Comparison of ENCODE assay signal across 9 cellular contexts in the genomic region with DNA sequence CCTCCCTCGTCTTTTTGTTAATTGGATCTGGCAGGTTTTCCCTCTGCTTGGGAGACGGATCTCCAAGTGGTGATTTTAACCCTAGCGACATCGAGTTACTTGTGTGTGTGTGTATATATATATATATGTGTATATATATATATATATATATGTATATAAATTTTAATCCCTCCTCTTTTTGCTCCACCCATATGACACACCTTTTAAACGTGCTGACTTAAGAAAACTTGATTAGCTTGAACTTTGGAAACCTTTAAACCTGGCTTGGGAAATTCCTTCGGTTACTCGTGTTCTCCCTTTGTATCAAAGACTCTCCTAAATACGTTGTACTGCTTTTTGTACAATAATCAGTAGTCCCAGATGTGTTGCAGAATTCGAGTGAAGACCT. TPM values are rescaled to one million over a fixed set of nuclear protein-coding genes. Genes with fewer than 3 reads are reported as not detected.
DNase-seq lines count a peak whose midpoint lies in the region; ATAC-seq, FAIRE-seq and TF ChIP-seq lines count a peak whose summit lies in the region.
"Had no signal": no experiment of that assay in that cellular context is flagged by ENCODE, and none has a peak within 500 bp of the region (broad histone marks: within the 10 kb centered on the region; RNA-seq: fewer than 3 reads in every experiment).

No MANE protein-coding gene starts in this region.

- no peaks in the 10 kb centered on the region for H3K27me3 ChIP-seq in astrocyte (ENCODE audit: insufficient read depth, low read length)
- no peaks in the 10 kb centered on the region for H3K27me3 ChIP-seq in thyroid gland

- H4K20me1 ChIP-seq in astrocyte (ENCODE audit: insufficient read depth, low read length), result peaks cover 49% of the 10 kb centered on the region

- H3K27ac ChIP-seq in astrocyte (ENCODE audit: low read depth, low read length) (peak overlapping the region; percentile 98), thyroid gland (peak overlapping the region; percentile 94 to 97 (median 97))

- no peaks in the 10 kb centered on the region for H3K9me3 Mint-ChIP-seq in astrocyte (ENCODE audit: unreplicated experiment)
- H3K9me3 Mint-ChIP-seq: nephron had no signal

- no peak for FAIRE-seq in astrocyte (lab: Jason Lieb, UNC)

- H3K36me3 Mint-ChIP-seq in astrocyte (ENCODE audit: low read depth, unreplicated experiment), result no peaks in the 10 kb centered on the region

- no peaks in the 10 kb centered on the region for H3K27me3 Mint-ChIP-seq in astrocyte (ENCODE audit: low read depth, unreplicated experiment)

- WGBS in thyroid gland, 2 donors, result 0 to 1% methylated on average over 9 of the region's 9 CpGs

- H3K4me1 Mint-ChIP-seq in astrocyte (ENCODE audit: low read depth, unreplicated experiment), result peaks cover 31% of the 10 kb centered on the region

- intact Hi-C loops in thyroid gland (cut with DNase I), result loop anchor here (10.0 kb wide), 1 partner anchor 57 kb away; no protein-coding TSS in a partner anchor

- H3K4me3 ChIP-seq in astrocyte (ENCODE audit: insufficient read depth, low read depth, low read length) (peak overlapping the region; percentile 100), thyroid gland (replicated peaks in 1 of 3) (peak overlapping the region; percentile 44 to 95 (median 90))

- no peak for TF ChIP-seq POLR2A in thyroid gland (IDR thresholded peaks at IDR 0.05)

- H3K9me3 ChIP-seq in astrocyte (ENCODE audit: insufficient read depth, low read depth, low read length), result no peaks in the 10 kb centered on the region
- H3K9me3 ChIP-seq in thyroid gland, result no peaks in the 10 kb centered on the region

- H3K79me2 ChIP-seq in astrocyte (ENCODE audit: insufficient read depth, low read length), result peaks cover 66% of the 10 kb centered on the region

- no peak overlapping the region for H3K27ac Mint-ChIP-seq in astrocyte (ENCODE audit: unreplicated experiment)
- H3K27ac Mint-ChIP-seq: nephron had no signal

- ATAC-seq in HG02623 (IDR thresholded peaks at IDR 0.05; ENCODE audit: unreplicated experiment), result no peak

- H3K4me3 Mint-ChIP-seq in astrocyte (ENCODE audit: unreplicated experiment), result no peak overlapping the region
- H3K4me3 Mint-ChIP-seq: nephron had no signal

- TF ChIP-seq CTCF in astrocyte (IDR thresholded peaks at IDR 0.05; ENCODE audit: insufficient read depth, low read depth, low read length), result no peak
- no peak for TF ChIP-seq CTCF in thyroid gland (IDR thresholded peaks at IDR 0.05)

- peak overlapping the region; percentile 100 for H3K9ac ChIP-seq in astrocyte (ENCODE audit: low read length)

- H3K36me3 ChIP-seq in astrocyte (ENCODE audit: insufficient read depth, low read length) (no peaks in the 10 kb centered on the region), thyroid gland (no peaks in the 10 kb centered on the region)

- peak overlapping the region; percentile 99 for H3K4me2 ChIP-seq in astrocyte (ENCODE audit: low read length)

- peaks cover 19% of the 10 kb centered on the region for H3K4me1 ChIP-seq in astrocyte (ENCODE audit: insufficient read depth, low read length)
- peaks cover 28 to 43% of the 10 kb centered on the region in 2 donors for H3K4me1 ChIP-seq in thyroid gland

- H2AFZ ChIP-seq in astrocyte (ENCODE audit: low read depth, low read length), result no peak overlapping the region

- peak; percentile 86 for DNase-seq in NCI-H2029 treated with DMSO at 0.1 percent for 48 hours (lab: John Stamatoyannopoulos, UW)
- no peak for DNase-seq in NCI-H2029 (lab: John Stamatoyannopoulos, UW)
- no peak for DNase-seq in astrocyte (ENCODE audit: low read depth)
- DNase-seq in kidney glomerular epithelial cell (lab: John Stamatoyannopoulos, UW), result peak; percentile 33
- DNase-seq in thyroid gland, result no peak
- no peak for DNase-seq in activated CD4-positive, CD25-positive, alpha-beta regulatory T cell (lab: John Stamatoyannopoulos, UW)
- no peak for DNase-seq in NCI-H1105 treated with DMSO at 0.1 percent for 48 hours (lab: John Stamatoyannopoulos, UW)

RNA-seq across cellular contexts. Expression of gene RNF11, which starts 1.2 kb away (rescaled TPM):
- 119 and 126 TPM in 2 replicates for total RNA-seq in astrocyte
- 100 to 1,000 TPM; 113 to 134 (median 115) TPM for total RNA-seq in thyroid gland

Comparison
In these comparisons a context has a peak if more than half of its experiments do, and no peak if none do; other contexts are left out.
1. DNase-seq: peak in NCI-H2029 treated with DMSO at 0.1 percent for 48 hours (single experiment) and kidney glomerular epithelial cell (single experiment); none in NCI-H2029 (single experiment), astrocyte (single experiment), thyroid gland (0 of 2), activated CD4-positive, CD25-positive, alpha-beta regulatory T cell (0 of 4) and NCI-H1105 treated with DMSO at 0.1 percent for 48 hours (single experiment).